ENCODE assay signal across 18 cellular contexts in the genomic region with DNA sequence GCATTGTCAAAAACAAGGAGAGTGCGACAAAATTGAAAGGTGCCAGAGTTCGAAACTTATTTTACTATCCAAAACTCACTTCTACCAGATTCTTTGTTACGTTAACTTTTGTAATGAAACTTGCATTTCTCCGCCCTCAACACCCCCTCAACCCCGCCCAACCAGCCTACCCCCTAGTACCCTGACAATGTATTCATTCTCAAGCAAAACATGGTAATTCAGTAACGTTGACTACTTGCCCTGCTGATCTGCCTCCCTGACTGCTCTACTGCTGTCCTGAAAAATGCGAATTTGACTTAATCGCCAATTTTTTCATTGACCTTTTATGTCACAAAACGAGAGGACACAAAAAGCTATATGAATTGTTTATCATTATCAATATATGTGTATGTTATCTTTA. TPM values are rescaled to one million over a fixed set of nuclear protein-coding genes. Genes with fewer than 3 reads are reported as not detected.
DNase-seq lines count a peak whose midpoint lies in the region; FAIRE-seq and TF ChIP-seq lines count a peak whose summit lies in the region.
"Had no signal": no experiment of that assay in that cellular context is flagged by ENCODE, and none has a peak within 500 bp of the region (broad histone marks: within the 10 kb centered on the region; RNA-seq: fewer than 3 reads in every experiment).

Gene SRY, minus strand, starts transcription at position 83 of the 400 bp plus-strand sequence. Its CDS starts 79 bp downstream, at position 4.

- peaks cover 7% of the 10 kb centered on the region for H3K23me2 ChIP-seq in H1 (ENCODE audit: low read depth, low read length)

- H2BK15ac ChIP-seq in H1 (ENCODE audit: low read length): peak within 1 kb of the TSS; percentile 88
- H2BK15ac ChIP-seq in mesenchymal stem cell (ENCODE audit: low read depth, poor library complexity, severe bottlenecking): no peak within 1 kb of the TSS

- FAIRE-seq in H1 (lab: Jason Lieb, UNC): peak; percentile 73
- FAIRE-seq: colon had no signal

- peaks cover 0 to 4% of the 10 kb centered on the region in 2 experiments; a peak in 1 of 4 replicates for H3K79me2 ChIP-seq in H1 (ENCODE audit: control insufficient read depth in 1 of 2, insufficient read depth in 2 of 2, low read length in 2 of 2)

- H3K27ac ChIP-seq in KOPT-K1 (ENCODE audit: low read depth, low read length, poor library complexity, severe bottlenecking): peak within 1 kb of the TSS; percentile 78
- 0 out of 2 replicates have a peak within 1 kb of the TSS, but pooled peaks have one; percentile 36 for H3K27ac ChIP-seq in H1 (ENCODE audit: low read depth, low read length)
- H3K27ac ChIP-seq in mesenchymal stem cell (ENCODE audit: low read length, poor library complexity, severe bottlenecking): no peak within 1 kb of the TSS
- H3K27ac ChIP-seq: neutrophil, vagina had no signal

- H3K36me3 ChIP-seq in KOPT-K1 (ENCODE audit: insufficient read depth, low read length) (no peaks in the 10 kb centered on the region), H1 (ENCODE audit: control insufficient read depth in 2 of 4, insufficient read depth in 4 of 4, low read length in 3 of 4) (no peaks in the 10 kb centered on the region), mesenchymal stem cell (ENCODE audit: control insufficient read depth in 1 of 2, insufficient read depth in 2 of 2, low read depth in 1 of 2, low read length in 2 of 2) (no peaks in the 10 kb centered on the region)
- H3K36me3 ChIP-seq: neutrophil, vagina had no signal

- H4K91ac ChIP-seq in H1 (replicated peaks; ENCODE audit: insufficient read length, low read length): peak within 1 kb of the TSS; percentile 89
- no peak within 1 kb of the TSS for H4K91ac ChIP-seq in mesenchymal stem cell (ENCODE audit: low read length)

- H3K4ac ChIP-seq in H1 (replicated peaks; ENCODE audit: insufficient read length, low read depth, low read length): no peak within 1 kb of the TSS
- H3K4ac ChIP-seq in mesenchymal stem cell (ENCODE audit: low read depth in 1 of 2, low read length in 2 of 2): no peak within 1 kb of the TSS

- H2AK5ac ChIP-seq in H1 (ENCODE audit: low read depth, low read length) (no peak within 1 kb of the TSS), mesenchymal stem cell (ENCODE audit: low read length, severe bottlenecking) (no peak within 1 kb of the TSS)

- H3K4me3 ChIP-seq in AG04449 (ENCODE audit: low read depth, low read length): peak within 1 kb of the TSS; percentile 34
- H3K4me3 ChIP-seq in H1 (ENCODE audit: extremely low read depth in 1 of 4, insufficient read depth in 2 of 4, low read depth in 3 of 4, low read length in 4 of 4): peak within 1 kb of the TSS; percentile 61 to 75 (median 68)
- H3K4me3 ChIP-seq in mesenchymal stem cell (ENCODE audit: insufficient read depth in 1 of 2, low read depth in 1 of 2, low read length in 2 of 2): peak within 1 kb of the TSS in 1 of 2 experiments; percentile 26
- H3K4me3 ChIP-seq: vagina had no signal

- H2BK12ac ChIP-seq in H1 (ENCODE audit: low read depth, low read length): peak within 1 kb of the TSS; percentile 90
- H2BK12ac ChIP-seq in mesenchymal stem cell (ENCODE audit: low read length in 2 of 2): no peak within 1 kb of the TSS

- peak within 1 kb of the TSS; percentile 98 for H2AFZ ChIP-seq in H1 (ENCODE audit: low read length)
- no peak within 1 kb of the TSS for H2AFZ ChIP-seq in mesenchymal stem cell (ENCODE audit: low read depth, low read length)

- H2BK5ac ChIP-seq in H1 (ENCODE audit: low read depth, low read length) (peak within 1 kb of the TSS; percentile 78; the same call in 1 of the 2 replicates), mesenchymal stem cell (ENCODE audit: low read depth, low read length, poor library complexity, severe bottlenecking) (no peak within 1 kb of the TSS)

- H3K9me3 ChIP-seq in KOPT-K1 (ENCODE audit: insufficient read depth, low read length, poor library complexity, severe bottlenecking): no peaks in the 10 kb centered on the region
- no peaks in the 10 kb centered on the region for H3K9me3 ChIP-seq in H1 (ENCODE audit: insufficient read depth in 2 of 2, low read depth in 1 of 2, low read length in 1 of 2)
- H3K9me3 ChIP-seq in mesenchymal stem cell (ENCODE audit: control insufficient read depth, low read length): no peaks in the 10 kb centered on the region
- H3K9me3 ChIP-seq: neutrophil, vagina had no signal

- peak within 1 kb of the TSS; percentile 78 for H2BK120ac ChIP-seq in H1 (replicated peaks; ENCODE audit: low read depth, low read length)
- H2BK120ac ChIP-seq in mesenchymal stem cell (ENCODE audit: low read depth, low read length): no peak within 1 kb of the TSS

- DNase-seq in AG04449 (ENCODE audit: low read depth, low spot score) (no peak), H1 (ENCODE audit: low read depth in 1 of 2, low spot score in 2 of 2) (no peak), mesenchymal stem cell (no peak), NCI-H128 (lab: John Stamatoyannopoulos, UW; ENCODE audit: unreplicated experiment) (no peak), GDM1 (lab: John Stamatoyannopoulos, UW) (no peak), HuH-7.5 (ENCODE audit: low spot score) (no peak), HPDE6-E6E7 (ENCODE audit: extremely low spot score) (no peak)
- DNase-seq: C1 segment of cervical spinal cord; NCI-H2029 treated with DMSO at 0.1 percent for 48 hours; stimulated activated CD4-positive, alpha-beta T cell treated with anti-CD3 and anti-CD28 coated beads, Interleukin-4, amount 100 ng/mL, for 1 hour; SW 1271 had no signal

- peak within 1 kb of the TSS; percentile 48 for H4K5ac ChIP-seq in H1 (ENCODE audit: insufficient read length, low read depth, low read length)

- no peak for TF ChIP-seq CTCF in AG04449 (IDR thresholded peaks at IDR 0.05; ENCODE audit: insufficient read depth, low read length, missing control alignments)
- no peak for TF ChIP-seq CTCF in H1 (IDR thresholded peaks at IDR 0.05; ENCODE audit: control extremely low read depth in 1 of 3, insufficient read depth in 1 of 3, low read depth in 1 of 3, low read length in 3 of 3)

- no peak for TF ChIP-seq POLR2A in H1 (IDR thresholded peaks at IDR 0.05; ENCODE audit: control extremely low read depth in 1 of 2, low read depth in 2 of 2, low read length in 2 of 2)

- CTCF ChIA-PET in AG04449 (lab: Yijun Ruan, JAX) (interaction anchor here (1.1 kb wide), 1 partner anchor 13 kb away, joined by 3 read pairs; no protein-coding TSS in a partner anchor), H1 (lab: Charles Lee; ENCODE audit: partially characterized antibody) (interaction anchor here (0.7 kb wide), 1 partner anchor 149 kb away, joined by 3 read pairs; no protein-coding TSS in a partner anchor)

- no peak within 1 kb of the TSS for H3K23ac ChIP-seq in H1 (ENCODE audit: insufficient read length)
- H3K23ac ChIP-seq in mesenchymal stem cell (ENCODE audit: low read length in 2 of 2): no peak within 1 kb of the TSS

- H3K18ac ChIP-seq in H1 (ENCODE audit: extremely low read depth, low read length) (peak within 1 kb of the TSS; percentile 60), mesenchymal stem cell (ENCODE audit: low read depth in 1 of 2, low read length in 2 of 2) (no peak within 1 kb of the TSS)

- H3K27me3 ChIP-seq in H1 (replicated peaks in 1 of 4; ENCODE audit: control insufficient read depth in 3 of 4, extremely low read depth in 1 of 4, insufficient read depth in 3 of 4, low read length in 3 of 4) (no peaks in the 10 kb centered on the region; a peak in 1 of 7 replicates), mesenchymal stem cell (ENCODE audit: control insufficient read depth in 1 of 2, insufficient read depth in 1 of 2, low read length in 2 of 2) (no peaks in the 10 kb centered on the region)
- H3K27me3 ChIP-seq: vagina had no signal

- H3K14ac ChIP-seq in H1 (ENCODE audit: insufficient read length) (no peak within 1 kb of the TSS), mesenchymal stem cell (ENCODE audit: low read length in 2 of 2) (no peak within 1 kb of the TSS)

- peak within 1 kb of the TSS; percentile 67 for H3K56ac ChIP-seq in H1 (replicated peaks; ENCODE audit: insufficient read length, low read depth, low read length)

- no peaks in the 10 kb centered on the region for H3K79me1 ChIP-seq in H1 (ENCODE audit: low read depth, low read length)
- H3K79me1 ChIP-seq in mesenchymal stem cell (replicated peaks; ENCODE audit: low read length, poor library complexity, severe bottlenecking): no peaks in the 10 kb centered on the region

- no peak for TF ChIP-seq RAD21 in H1 (IDR thresholded peaks at IDR 0.05 in 1 of 2, conservative IDR thresholded peaks at IDR 0.05 in 1 of 2; ENCODE audit: low read depth in 2 of 2, low read length in 2 of 2)

- peak within 1 kb of the TSS; percentile 86; the same call in 1 of the 2 replicates for H2BK20ac ChIP-seq in H1 (ENCODE audit: low read length)

- WGBS in H1 (ENCODE audit: extremely low coverage in 1 of 2, insufficient coverage in 1 of 2, insufficient read length in 1 of 2, insufficient replicate concordance in 2 of 2, low coverage in 1 of 2, low lambda C conversion rate in 2 of 2, missing lambda C conversion rate in 1 of 2), 2 experiments: 2% methylated on average over 7 of the region's 9 CpGs; no CpG with 5 or more reads in 1 of the 2 experiments
- WGBS in mesenchymal stem cell: 31% methylated on average over 6 of the region's 9 CpGs

- peaks cover 0 to 5% (median 1%) of the 10 kb centered on the region in 4 experiments; a peak in 4 of 7 replicates for H3K4me1 ChIP-seq in H1 (replicated peaks in 1 of 4; ENCODE audit: control insufficient read depth in 3 of 4, insufficient read depth in 4 of 4, low read length in 3 of 4)
- H3K4me1 ChIP-seq in mesenchymal stem cell (ENCODE audit: control insufficient read depth, insufficient read depth, low read depth, low read length): no peaks in the 10 kb centered on the region
- H3K4me1 ChIP-seq: vagina had no signal

- peak within 1 kb of the TSS; percentile 39 to 61 (median 58); a peak in 6 of 7 replicates for H3K9ac ChIP-seq in H1 (replicated peaks in 1 of 4; ENCODE audit: extremely low read depth in 1 of 4, low read depth in 3 of 4, low read length in 3 of 4)
- H3K9ac ChIP-seq in mesenchymal stem cell (ENCODE audit: low read length): no peak within 1 kb of the TSS

- no peak for TF ChIP-seq EP300 in H1 (IDR thresholded peaks at IDR 0.05; ENCODE audit: borderline replicate concordance in 1 of 2, low read depth in 2 of 2, low read length in 2 of 2)

- no peaks in the 10 kb centered on the region for H4K20me1 ChIP-seq in H1 (replicated peaks in 1 of 2; ENCODE audit: control insufficient read depth in 1 of 2, insufficient read depth in 2 of 2, low read length in 2 of 2)

- POLR2A ChIA-PET in AG04449 (lab: Yijun Ruan, JAX) (no interaction called here), H1 (lab: Charles Lee; ENCODE audit: partially characterized antibody) (interaction anchor here (1.0 to 1.6 kb wide), 2 partner anchors 11 to 63 kb away, joined by 3 read pairs; no protein-coding TSS in a partner anchor)

- H3K4me2 ChIP-seq in H1 (ENCODE audit: insufficient read depth in 1 of 2, low read depth in 2 of 2, low read length in 2 of 2) (peak within 1 kb of the TSS; percentile 74 to 85), mesenchymal stem cell (ENCODE audit: low read length, poor library complexity, severe bottlenecking) (peak within 1 kb of the TSS; percentile 74)

- H4K8ac ChIP-seq in H1 (ENCODE audit: extremely low read depth, insufficient read depth, low read length): no peak within 1 kb of the TSS; the same call in 1 of the 2 replicates
- H4K8ac ChIP-seq in mesenchymal stem cell (ENCODE audit: low read length): peak within 1 kb of the TSS; percentile 28

RNA-seq across cellular contexts. Expression of gene SRY, which starts in this region (rescaled TPM):
- 4.8 and 5.9 TPM in 2 replicates for total RNA-seq in H1 (2021; fragmentation: NEBNext Ultra II Directional; extraction: Animal tissue kit (Norgen Biotek cat#: 25700))
- polyA plus RNA-seq in H1 (2011; rRNA removed): 10.1 and 15.1 TPM in 2 replicates
- 17.3 TPM for polyA plus RNA-seq in H1 (2011; cell fraction: cytosol; rRNA removed)
- 12.7 TPM for polyA plus RNA-seq in H1 (2011; cell fraction: nucleus; rRNA removed)
- polyA plus RNA-seq in H1 (2012, experiment 1 of 2): 8.6 to 10.2 TPM (median 10.2 TPM) in 4 replicates
- polyA plus RNA-seq in H1 (2012, experiment 2 of 2): 2.1 TPM
- 2.3 TPM for polyA plus RNA-seq in H1 (2013, experiment 1 of 2)
- polyA plus RNA-seq in H1 (2013, experiment 2 of 2): 2.9 TPM
- 5.1 and 8.6 TPM in 2 replicates for polyA minus RNA-seq in H1 (2011; rRNA and poly(A)+ RNA removed)
- polyA minus RNA-seq in H1 (2011; cell fraction: cytosol; rRNA and poly(A)+ RNA removed): 5.3 TPM
- polyA minus RNA-seq in H1 (2011; cell fraction: nucleus; rRNA and poly(A)+ RNA removed): 9.4 TPM
- polyA plus RNA-seq in mesenchymal stem cell (2013, experiment 1 of 2): not detected
- not detected for polyA plus RNA-seq in mesenchymal stem cell (2013, experiment 2 of 2)
- total RNA-seq: H4, lung microvascular endothelial cell, sciatic nerve, vagina had no signal
